Comparison of ENCODE assay signal across 1 cellular context in genomic region chr22:19704355-19705015, GRCh38.
TF ChIP-seq lines count a peak whose summit lies in the region.

No MANE protein-coding gene starts in this region.

TF ChIP-seq in GM23338, 12 proteins besides CTCF, POLR2A, EP300 and RAD21 (continued from another document):
- TF ChIP-seq REST (IDR thresholded peaks at IDR 0.05; ENCODE audit: unreplicated experiment) (no peak), ZNF462 (CRISPR knock-in tag; IDR thresholded peaks at IDR 0.05) (no peak)
TF ChIP-seq in GM23338: peak in this region for 0.
